ENCODE assay signal across 4 cellular contexts in genomic region chr7:100249341-100249740, GRCh38. TPM values are rescaled to one million over a fixed set of nuclear protein-coding genes. Genes with fewer than 3 reads are reported as not detected.
"Had no signal": no experiment of that assay in that cellular context is flagged by ENCODE, and none has a peak within 500 bp of the region (broad histone marks: within the 10 kb centered on the region; RNA-seq: fewer than 3 reads in every experiment).

No MANE protein-coding gene starts in this region.

RNA-seq across cellular contexts. Expression of gene PVRIG, which starts 29.6 kb away (rescaled TPM):
- total RNA-seq: HT-29, IMR-90 had no signal
- polyA plus RNA-seq: IMR-90 had no signal

RNA-seq across cellular contexts. Expression of gene SPDYE3, which starts 58.2 kb away (rescaled TPM):
- total RNA-seq: H9, HT-29, IMR-90, K562 had no signal
- polyA plus RNA-seq: IMR-90 had no signal
